8 cellular contexts compared by ENCODE assay signal in the genomic region with DNA sequence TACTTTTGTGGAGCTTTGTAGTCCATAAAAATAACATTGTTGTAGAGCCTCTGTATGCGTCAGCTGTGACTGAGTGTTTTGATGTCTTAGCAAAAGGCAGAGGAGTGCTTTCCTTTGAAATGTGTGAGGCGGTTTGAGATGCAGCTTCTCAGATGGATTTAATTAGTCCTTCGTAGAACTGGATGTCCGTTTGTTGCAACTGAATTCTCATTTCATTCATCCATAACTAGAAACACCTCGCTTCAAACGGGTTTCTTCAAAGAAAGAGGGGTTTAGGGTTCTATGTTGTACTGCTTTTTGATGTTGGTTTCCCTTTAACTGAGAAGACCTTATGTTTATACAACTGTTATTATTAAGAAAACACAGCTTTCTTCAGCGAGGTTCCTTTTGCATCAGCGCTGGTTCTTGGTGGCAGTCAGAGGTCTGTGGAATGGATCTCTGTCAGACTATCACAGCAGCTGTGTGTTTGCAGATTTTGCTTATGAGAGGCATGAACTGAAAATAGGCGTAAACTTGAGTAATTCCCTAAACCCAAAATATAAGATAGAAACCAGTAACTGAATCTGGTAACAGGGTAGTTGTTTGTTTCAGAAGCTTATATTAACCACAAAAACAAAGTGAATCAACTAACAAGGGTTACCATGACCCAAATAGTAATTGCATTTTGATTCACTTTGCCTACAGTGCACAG.
DNase-seq lines count a peak whose midpoint lies in the region; ATAC-seq and TF ChIP-seq lines count a peak whose summit lies in the region.

No MANE protein-coding gene starts in this region.

- peak; percentile 89 for ATAC-seq in GM21576 (IDR thresholded peaks at IDR 0.05; ENCODE audit: unreplicated experiment)

- no peaks in the 10 kb centered on the region for H3K36me3 ChIP-seq in HUES6 (ENCODE audit: control insufficient read depth, insufficient read depth, low read length)
- peaks cover 17% of the 10 kb centered on the region for H3K36me3 ChIP-seq in endodermal cell (ENCODE audit: control insufficient read depth, insufficient read depth, low read length)

- H3K27me3 ChIP-seq in HUES6 (ENCODE audit: control insufficient read depth, insufficient read depth, low read length) (no peaks in the 10 kb centered on the region), endodermal cell (ENCODE audit: control insufficient read depth, insufficient read depth, low read length, poor library complexity, severe bottlenecking) (no peaks in the 10 kb centered on the region)

- peaks cover 33% of the 10 kb centered on the region for H3K4me1 ChIP-seq in HUES6 (ENCODE audit: control insufficient read depth, insufficient read depth, low read length)
- no peaks in the 10 kb centered on the region for H3K4me1 ChIP-seq in endodermal cell (ENCODE audit: control insufficient read depth, insufficient read depth, low read length)

- H3K9me3 Mint-ChIP-seq in endodermal cell (no peaks in the 10 kb centered on the region), endothelial cell (ENCODE audit: unreplicated experiment) (no peaks in the 10 kb centered on the region)

- 81% methylated on average over 2 to 9 of the region's 9 CpGs for WGBS in endodermal cell (ENCODE audit: insufficient coverage in 1 of 2, insufficient read length in 1 of 2), 2 experiments

- no peak for TF ChIP-seq CTCF in endodermal cell (conservative IDR thresholded peaks at IDR 0.05)
- no peak for TF ChIP-seq CTCF in endothelial cell (IDR thresholded peaks at IDR 0.05; ENCODE audit: unreplicated experiment)

- CTCF ChIA-PET in HEK293T (lab: Yijun Ruan, JAX) = no interaction called here

- H3K4me1 Mint-ChIP-seq in endodermal cell (peaks cover 2% of the 10 kb centered on the region), endothelial cell (ENCODE audit: unreplicated experiment) (peaks cover 4% of the 10 kb centered on the region)

- H3K36me3 Mint-ChIP-seq in endodermal cell (ENCODE audit: low read depth) = peaks cover 11% of the 10 kb centered on the region
- no peaks in the 10 kb centered on the region for H3K36me3 Mint-ChIP-seq in endothelial cell (ENCODE audit: low read depth, unreplicated experiment)

- POLR2A ChIA-PET in HEK293T (lab: Yijun Ruan, JAX) = no interaction called here

- peak; percentile 28 for DNase-seq in activated CD4-positive, alpha-beta T cell treated with anti-CD3 and anti-CD28 coated beads for 48 hours
- DNase-seq in activated CD4-positive, alpha-beta T cell treated with anti-CD3 and anti-CD28 coated beads for 1 hour = no peak
- DNase-seq in endodermal cell = no peak
- no peak for DNase-seq in HEK293T (ENCODE audit: extremely low spot score)
- no peak for DNase-seq in putamen (ENCODE audit: low spot score)
- no peak for DNase-seq in endothelial cell (ENCODE audit: low spot score)

- H3K9ac ChIP-seq in HUES6 (ENCODE audit: low read length) = peak overlapping the region; percentile 8
- no peak overlapping the region for H3K9ac ChIP-seq in endodermal cell (ENCODE audit: extremely low read depth, low read length, poor library complexity, severe bottlenecking)

- H3K27me3 Mint-ChIP-seq in endodermal cell (ENCODE audit: insufficient read depth) (no peaks in the 10 kb centered on the region), endothelial cell (ENCODE audit: unreplicated experiment) (no peaks in the 10 kb centered on the region)

- no peak overlapping the region for H3K4me3 Mint-ChIP-seq in endodermal cell
- no peak overlapping the region for H3K4me3 Mint-ChIP-seq in endothelial cell (ENCODE audit: unreplicated experiment)

- H3K4me3 ChIP-seq in HUES6 (ENCODE audit: low read depth, low read length) (no peak overlapping the region), endodermal cell (ENCODE audit: low read length) (no peak overlapping the region)

- H3K27ac ChIP-seq in HUES6 (ENCODE audit: low read depth, low read length) (peak overlapping the region; percentile 48; the same call in 1 of the 2 replicates), endodermal cell (ENCODE audit: low read depth, low read length) (no peak overlapping the region)

- H3K27ac Mint-ChIP-seq in endodermal cell (peak overlapping the region; percentile 19), endothelial cell (ENCODE audit: unreplicated experiment) (no peak overlapping the region)

- H3K9me3 ChIP-seq in HUES6 (ENCODE audit: control insufficient read depth, insufficient read depth, low read depth, low read length) = no peaks in the 10 kb centered on the region
- no peaks in the 10 kb centered on the region for H3K9me3 ChIP-seq in endodermal cell (ENCODE audit: control insufficient read depth, low read length)

TF ChIP-seq in HEK293T, 16 proteins besides CTCF, POLR2A, EP300 and RAD21:
- TF ChIP-seq, protein P1, sequence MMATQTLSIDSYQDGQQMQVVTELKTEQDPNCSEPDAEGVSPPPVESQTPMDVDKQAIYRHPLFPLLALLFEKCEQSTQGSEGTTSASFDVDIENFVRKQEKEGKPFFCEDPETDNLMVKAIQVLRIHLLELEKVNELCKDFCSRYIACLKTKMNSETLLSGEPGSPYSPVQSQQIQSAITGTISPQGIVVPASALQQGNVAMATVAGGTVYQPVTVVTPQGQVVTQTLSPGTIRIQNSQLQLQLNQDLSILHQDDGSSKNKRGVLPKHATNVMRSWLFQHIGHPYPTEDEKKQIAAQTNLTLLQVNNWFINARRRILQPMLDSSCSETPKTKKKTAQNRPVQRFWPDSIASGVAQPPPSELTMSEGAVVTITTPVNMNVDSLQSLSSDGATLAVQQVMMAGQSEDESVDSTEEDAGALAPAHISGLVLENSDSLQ (IDR thresholded peaks at IDR 0.05) = no peak
- TF ChIP-seq FOXA1 (IDR thresholded peaks at IDR 0.05) = no peak
- no peak for TF ChIP-seq ELF4 (IDR thresholded peaks at IDR 0.05)
- TF ChIP-seq FOXK2 (IDR thresholded peaks at IDR 0.05) = no peak
- TF ChIP-seq NFRKB (IDR thresholded peaks at IDR 0.05) = no peak
- TF ChIP-seq SP1 (IDR thresholded peaks at IDR 0.05) = no peak
- TF ChIP-seq L3MBTL2 (conservative IDR thresholded peaks at IDR 0.05) = no peak
- no peak for TF ChIP-seq HDGF (IDR thresholded peaks at IDR 0.05; ENCODE audit: borderline replicate concordance)
- TF ChIP-seq ZNF384 (IDR thresholded peaks at IDR 0.05) = no peak
- no peak for TF ChIP-seq LEF1 (IDR thresholded peaks at IDR 0.05; ENCODE audit: borderline replicate concordance)
- no peak for TF ChIP-seq BHLHE40 (IDR thresholded peaks at IDR 0.05; ENCODE audit: borderline replicate concordance)
- no peak for TF ChIP-seq SUZ12 (IDR thresholded peaks at IDR 0.05)
